21 cellular contexts compared by ENCODE assay signal in genomic region chr17:35943537-35943936, GRCh38. TPM values are rescaled to one million over a fixed set of nuclear protein-coding genes. Genes with fewer than 3 reads are reported as not detected.
A peak's percentile ranks its signal among the peaks of the same experiment; 100 is the strongest.
DNase-seq lines count a peak whose midpoint lies in the region; ATAC-seq and TF ChIP-seq lines count a peak whose summit lies in the region.
"Had no signal": no experiment of that assay in that cellular context is flagged by ENCODE, and none has a peak within 500 bp of the region (broad histone marks: within the 10 kb centered on the region; RNA-seq: fewer than 3 reads in every experiment).

A gene with protein sequence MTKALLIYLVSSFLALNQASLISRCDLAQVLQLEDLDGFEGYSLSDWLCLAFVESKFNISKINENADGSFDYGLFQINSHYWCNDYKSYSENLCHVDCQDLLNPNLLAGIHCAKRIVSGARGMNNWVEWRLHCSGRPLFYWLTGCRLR (minus strand): TSS chr17:35943713. CDS start chr17:35939356, 4,357 bp downstream.

- POLR2A ChIA-PET in CD8-positive, alpha-beta memory T cell (lab: Charles Lee): interaction anchor here (0.6 kb wide), 1 partner anchor 49 kb away, joined by 7 read pairs; no protein-coding TSS in a partner anchor

- H3K4me3 ChIP-seq in CD8-positive, alpha-beta memory T cell (ENCODE audit: low read length): no peak within 1 kb of the TSS
- H3K4me3 ChIP-seq in Loucy (ENCODE audit: low read length, poor library complexity, severe bottlenecking) (no peak within 1 kb of the TSS), neural progenitor cell (no peak within 1 kb of the TSS)
- H3K4me3 ChIP-seq: SJCRH30 had no signal

- CTCF ChIA-PET in CD8-positive, alpha-beta memory T cell (lab: Charles Lee): interaction anchor here (1.3 kb wide), 1 partner anchor 205 kb away, joined by 4 read pairs; no protein-coding TSS in a partner anchor

- H3K27ac ChIP-seq in CD8-positive, alpha-beta memory T cell (ENCODE audit: low read depth, low read length): no peak within 1 kb of the TSS
- H3K27ac ChIP-seq in neural progenitor cell: no peak within 1 kb of the TSS
- H3K27ac ChIP-seq: SJCRH30 had no signal

- H3K9ac ChIP-seq in Loucy (ENCODE audit: low read depth, low read length, poor library complexity, severe bottlenecking) (no peak within 1 kb of the TSS), neural progenitor cell (no peak within 1 kb of the TSS)

- no peaks in the 10 kb centered on the region for H3K27me3 ChIP-seq in CD8-positive, alpha-beta memory T cell (ENCODE audit: insufficient read depth, low read length, poor library complexity, severe bottlenecking)
- H3K27me3 ChIP-seq in Loucy (ENCODE audit: insufficient read depth, low read length, poor library complexity, severe bottlenecking): no peaks in the 10 kb centered on the region
- no peaks in the 10 kb centered on the region for H3K27me3 ChIP-seq in neural progenitor cell

- H3K27ac Mint-ChIP-seq in CD8-positive, alpha-beta memory T cell: peak within 1 kb of the TSS in 6 of 8 donors; percentile 4 to 84 (median 48)
- H3K27ac Mint-ChIP-seq in immature natural killer cell (peak within 1 kb of the TSS; percentile 48 to 82 (median 60)), neural progenitor cell (peak within 1 kb of the TSS; percentile 18)

- no peaks in the 10 kb centered on the region for H3K9me3 ChIP-seq in CD8-positive, alpha-beta memory T cell (ENCODE audit: low read length)
- H3K9me3 ChIP-seq in Loucy (ENCODE audit: insufficient read depth, low read depth, low read length): no peaks in the 10 kb centered on the region
- H3K9me3 ChIP-seq in neural progenitor cell (ENCODE audit: low read depth): no peaks in the 10 kb centered on the region
- H3K9me3 ChIP-seq: BE2C, SJCRH30 had no signal

- peaks cover 10 to 26% (median 11%) of the 10 kb centered on the region in 3 donors for H3K4me1 Mint-ChIP-seq in CD8-positive, alpha-beta memory T cell
- H3K4me1 Mint-ChIP-seq in immature natural killer cell: peaks cover 16 to 52% of the 10 kb centered on the region in 2 donors
- no peaks in the 10 kb centered on the region for H3K4me1 Mint-ChIP-seq in neural progenitor cell

- no peak within 1 kb of the TSS for H3K4me3 Mint-ChIP-seq in CD8-positive, alpha-beta memory T cell
- H3K4me3 Mint-ChIP-seq in immature natural killer cell (no peak within 1 kb of the TSS), neural progenitor cell (no peak within 1 kb of the TSS)

- H3K4me1 ChIP-seq in CD8-positive, alpha-beta memory T cell (ENCODE audit: insufficient read depth, low read length): no peaks in the 10 kb centered on the region
- H3K4me1 ChIP-seq in Loucy (ENCODE audit: insufficient read depth, low read length, poor library complexity, severe bottlenecking) (peaks cover 15% of the 10 kb centered on the region), neural progenitor cell (no peaks in the 10 kb centered on the region)
- H3K4me1 ChIP-seq: BE2C had no signal

- no peak for DNase-seq in CD8-positive, alpha-beta memory T cell
- DNase-seq in immature natural killer cell (no peak), neural progenitor cell (ENCODE audit: low spot score) (no peak), hepatic stellate cell (ENCODE audit: low spot score) (no peak), NCI-H2227 (lab: John Stamatoyannopoulos, UW; ENCODE audit: unreplicated experiment) (no peak), NCI-H69 (lab: John Stamatoyannopoulos, UW) (no peak)
- DNase-seq: BE2C, COR-L47, DMS 273 treated with DMSO at 0.1 percent for 48 hours, GOT3, HCEC 1CT, KG1, NCI-H2029 treated with DMSO at 0.1 percent for 48 hours, NCI-H2171, NCI-H446, NCI-H526, OCI-M1, SJCRH30 had no signal

- ATAC-seq in GM21390 (IDR thresholded peaks at IDR 0.05; ENCODE audit: unreplicated experiment): no peak

- H3K27me3 Mint-ChIP-seq in CD8-positive, alpha-beta memory T cell: no peaks in the 10 kb centered on the region
- H3K27me3 Mint-ChIP-seq in immature natural killer cell (ENCODE audit: low read depth in 3 of 3) (no peaks in the 10 kb centered on the region), neural progenitor cell (ENCODE audit: insufficient read depth, low read depth) (peaks cover 4% of the 10 kb centered on the region)

- H3K9me3 Mint-ChIP-seq in CD8-positive, alpha-beta memory T cell: peaks cover 0 to 1% (median 0%) of the 10 kb centered on the region in 5 donors
- H3K9me3 Mint-ChIP-seq in immature natural killer cell: no peaks in the 10 kb centered on the region
- H3K9me3 Mint-ChIP-seq in neural progenitor cell: no peaks in the 10 kb centered on the region

- H3K36me3 ChIP-seq in CD8-positive, alpha-beta memory T cell (ENCODE audit: insufficient read depth, low read length): no peaks in the 10 kb centered on the region
- H3K36me3 ChIP-seq in Loucy (ENCODE audit: insufficient read depth, low read length) (no peaks in the 10 kb centered on the region), neural progenitor cell (no peaks in the 10 kb centered on the region)
- H3K36me3 ChIP-seq: BE2C, SJCRH30 had no signal

- H3F3A ChIP-seq in Loucy (ENCODE audit: low read depth) (no peaks in the 10 kb centered on the region), neural progenitor cell (ENCODE audit: low read depth) (no peaks in the 10 kb centered on the region)

- H3K79me2 ChIP-seq in Loucy (ENCODE audit: insufficient read depth, low read length) (no peaks in the 10 kb centered on the region), neural progenitor cell (ENCODE audit: low read depth) (no peaks in the 10 kb centered on the region)

- H2AFZ ChIP-seq in Loucy (ENCODE audit: low read length) (peak within 1 kb of the TSS; percentile 42; the same call in 1 of the 2 replicates), neural progenitor cell (replicated peaks) (no peak within 1 kb of the TSS)

- peaks cover 0 to 1% (median 0%) of the 10 kb centered on the region in 3 donors for H3K36me3 Mint-ChIP-seq in CD8-positive, alpha-beta memory T cell
- H3K36me3 Mint-ChIP-seq in immature natural killer cell (peaks cover 0 to 10% (median 0%) of the 10 kb centered on the region in 3 donors), neural progenitor cell (no peaks in the 10 kb centered on the region)

- no peak within 1 kb of the TSS for H3K4me2 ChIP-seq in Loucy (ENCODE audit: low read depth, low read length, poor library complexity, severe bottlenecking)
- no peak within 1 kb of the TSS for H3K4me2 ChIP-seq in neural progenitor cell

- H4K20me1 ChIP-seq in Loucy (ENCODE audit: insufficient read depth, low read length, poor library complexity, severe bottlenecking) (no peaks in the 10 kb centered on the region), neural progenitor cell (ENCODE audit: low read depth) (no peaks in the 10 kb centered on the region)

- TF ChIP-seq CTCF in Loucy (conservative IDR thresholded peaks at IDR 0.05; ENCODE audit: low read length): no peak
- no peak for TF ChIP-seq CTCF in neural progenitor cell (IDR thresholded peaks at IDR 0.05)

- no peaks in the 10 kb centered on the region for H3K9me2 ChIP-seq in Loucy (replicated peaks; ENCODE audit: low read depth, low read length)

RNA-seq across cellular contexts. Expression of the gene that starts here (rescaled TPM):
- not detected for total RNA-seq in CD8-positive, alpha-beta memory T cell
- polyA plus RNA-seq in CD8-positive, alpha-beta memory T cell: not detected
- not detected for polyA plus RNA-seq in immature natural killer cell
- total RNA-seq in neural progenitor cell (ENCODE audit: low replicate concordance): not detected in 2 replicates
- total RNA-seq: A673, SJCRH30 had no signal
